9 cellular contexts compared by ENCODE assay signal in the genomic region with DNA sequence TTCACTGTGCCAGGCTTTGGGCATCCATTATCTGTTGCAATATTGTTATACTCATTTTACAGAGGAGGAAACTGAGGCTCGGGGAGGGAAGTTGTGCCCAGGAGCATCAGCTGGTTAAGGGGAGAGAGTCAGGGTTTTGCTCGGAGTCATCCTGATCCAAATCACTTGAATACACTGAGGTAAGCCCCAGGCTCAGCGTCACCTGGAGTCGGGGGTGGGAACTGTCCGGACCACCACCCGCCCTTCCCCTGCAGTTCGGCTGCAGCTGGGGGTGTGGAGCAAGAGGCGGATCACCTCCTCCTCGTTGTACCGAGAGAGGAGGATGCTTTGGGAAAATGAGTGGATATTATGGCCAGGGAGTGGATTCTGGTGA. TPM values are rescaled to one million over a fixed set of nuclear protein-coding genes. Genes with fewer than 3 reads are reported as not detected.
DNase-seq lines count a peak whose midpoint lies in the region; ATAC-seq and TF ChIP-seq lines count a peak whose summit lies in the region.
"Had no signal": no experiment of that assay in that cellular context is flagged by ENCODE, and none has a peak within 500 bp of the region (broad histone marks: within the 10 kb centered on the region; RNA-seq: fewer than 3 reads in every experiment).

No MANE protein-coding gene starts in this region.

- no peak overlapping the region for H3K9ac ChIP-seq in rectal smooth muscle tissue (ENCODE audit: low read length)

- intact Hi-C loops in mucosa of descending colon (cut with DNase I, micrococcal nuclease): no loop called here

- H3K9me3 ChIP-seq in WERI-Rb-1 (ENCODE audit: severe bottlenecking): no peaks in the 10 kb centered on the region
- no peaks in the 10 kb centered on the region for H3K9me3 ChIP-seq in mucosa of descending colon

- peak; percentile 43; the same call in 1 of the 2 replicates for TF ChIP-seq CTCF in WERI-Rb-1 (IDR thresholded peaks at IDR 0.05; ENCODE audit: low read depth, low read length)
- no peak for TF ChIP-seq CTCF in mucosa of descending colon (IDR thresholded peaks at IDR 0.05)

- DNase-seq in ELR (ENCODE audit: low read depth) (peak; percentile 50), WERI-Rb-1 (peak; percentile 37), glomerular visceral epithelial cell (ENCODE audit: extremely low spot score) (peak; percentile 28), mucosa of descending colon (no peak)
- DNase-seq in activated CD4-positive, CD25-positive, alpha-beta regulatory T cell (lab: John Stamatoyannopoulos, UW): no peak
- DNase-seq: stimulated activated CD4-positive, alpha-beta T cell treated with anti-CD3 and anti-CD28 coated beads, Interleukin-12 subunit alpha, Interleukin-12 subunit beta, amount 100 ng/mL, for 4 hours had no signal

- H3K36me3 ChIP-seq in WERI-Rb-1: no peaks in the 10 kb centered on the region
- H3K36me3 ChIP-seq in rectal smooth muscle tissue (ENCODE audit: control insufficient read depth, insufficient read depth, low read length): no peaks in the 10 kb centered on the region
- no peaks in the 10 kb centered on the region for H3K36me3 ChIP-seq in mucosa of descending colon (ENCODE audit: low read depth)

- H3K27ac ChIP-seq in WERI-Rb-1 (no peak overlapping the region), rectal smooth muscle tissue (ENCODE audit: low read depth, low read length) (peak overlapping the region; percentile 27)

- H3K4me3 ChIP-seq in WERI-Rb-1 (ENCODE audit: low read depth, low read length) (peak overlapping the region; percentile 48), rectal smooth muscle tissue (ENCODE audit: low read length) (peak overlapping the region; percentile 60), mucosa of descending colon (no peak overlapping the region)

- ATAC-seq in HG03095 (IDR thresholded peaks at IDR 0.05; ENCODE audit: unreplicated experiment) (no peak), GM21723 (IDR thresholded peaks at IDR 0.05; ENCODE audit: unreplicated experiment) (no peak), mucosa of descending colon (no peak)

- H3K4me1 ChIP-seq in rectal smooth muscle tissue (ENCODE audit: control insufficient read depth, insufficient read depth, low read length) (peaks cover 7% of the 10 kb centered on the region), mucosa of descending colon (ENCODE audit: low read depth) (peaks cover 7% of the 10 kb centered on the region)

- H3K27me3 ChIP-seq in WERI-Rb-1 (ENCODE audit: insufficient read depth, low read depth, severe bottlenecking): peaks cover 14% of the 10 kb centered on the region
- no peaks in the 10 kb centered on the region for H3K27me3 ChIP-seq in rectal smooth muscle tissue (ENCODE audit: control insufficient read depth, insufficient read depth, low read length)

RNA-seq across cellular contexts. Expression of gene HRH1, which starts 0.6 kb away (rescaled TPM):
- 10 to 100 TPM in 2 of 3 donors, 1 to 10 TPM in 1; 8.3 to 16.7 (median 10.3) TPM for total RNA-seq in mucosa of descending colon

Comparison
In these comparisons a context has a peak if more than half of its experiments do, and no peak if none do; other contexts are left out.
1. DNase-seq: peak in ELR (single experiment), WERI-Rb-1 (single experiment) and glomerular visceral epithelial cell (single experiment); none in mucosa of descending colon (0 of 3) and activated CD4-positive, CD25-positive, alpha-beta regulatory T cell (0 of 4).